Comparison of ENCODE assay signal across 1 cellular context in the genomic region with DNA sequence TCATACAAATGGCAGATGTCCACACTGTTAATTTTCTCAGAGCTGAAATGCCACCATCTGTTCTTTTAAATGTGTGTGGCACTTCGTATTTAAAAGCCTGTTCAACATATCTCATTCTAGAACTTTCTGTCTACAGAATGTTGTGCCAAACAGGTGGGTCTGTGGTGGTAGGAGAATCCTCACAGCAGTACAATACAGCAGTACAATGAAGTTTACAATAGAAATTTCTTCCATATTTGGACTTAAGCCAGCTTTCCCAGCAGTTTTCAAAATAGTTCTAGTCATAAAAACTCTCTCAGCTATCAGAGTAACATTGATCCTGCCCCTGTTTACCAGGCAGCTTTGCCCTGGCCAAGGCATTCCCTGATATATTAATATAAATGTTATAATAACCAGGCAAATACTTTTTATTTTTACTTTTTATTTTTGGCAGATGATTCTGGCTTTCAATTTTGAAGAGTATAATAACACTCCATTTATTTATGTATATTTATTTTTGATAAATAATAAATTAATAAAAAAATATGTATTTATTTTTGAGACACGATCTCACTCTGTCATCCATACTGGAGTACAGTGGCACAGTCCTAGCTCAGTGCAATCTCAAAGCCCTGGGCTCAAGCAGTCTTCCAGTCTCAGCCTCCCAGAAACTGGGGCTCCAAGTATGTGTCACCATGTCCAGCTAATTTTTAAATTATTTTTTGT.
TF ChIP-seq lines count a peak whose summit lies in the region.

No MANE protein-coding gene starts in this region.

TF ChIP-seq in SK-N-SH treated with all-trans-retinoic acid at 6 μM for 48 hours, 23 proteins besides CTCF, POLR2A, EP300 and RAD21 (continued from another document):
- TF ChIP-seq ZNF565 (CRISPR knock-in tag; conservative IDR thresholded peaks at IDR 0.05; ENCODE audit: low read depth) (no peak), ISL1 (CRISPR knock-in tag; IDR thresholded peaks at IDR 0.05) (no peak)
- TF ChIP-seq, protein P1, sequence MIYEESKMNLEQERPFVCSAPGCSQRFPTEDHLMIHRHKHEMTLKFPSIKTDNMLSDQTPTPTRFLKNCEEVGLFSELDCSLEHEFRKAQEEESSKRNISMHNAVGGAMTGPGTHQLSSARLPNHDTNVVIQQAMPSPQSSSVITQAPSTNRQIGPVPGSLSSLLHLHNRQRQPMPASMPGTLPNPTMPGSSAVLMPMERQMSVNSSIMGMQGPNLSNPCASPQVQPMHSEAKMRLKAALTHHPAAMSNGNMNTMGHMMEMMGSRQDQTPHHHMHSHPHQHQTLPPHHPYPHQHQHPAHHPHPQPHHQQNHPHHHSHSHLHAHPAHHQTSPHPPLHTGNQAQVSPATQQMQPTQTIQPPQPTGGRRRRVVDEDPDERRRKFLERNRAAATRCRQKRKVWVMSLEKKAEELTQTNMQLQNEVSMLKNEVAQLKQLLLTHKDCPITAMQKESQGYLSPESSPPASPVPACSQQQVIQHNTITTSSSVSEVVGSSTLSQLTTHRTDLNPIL (CRISPR knock-in tag; IDR thresholded peaks at IDR 0.05; ENCODE audit: low read depth): no peak
